Comparison of ENCODE assay signal across 8 cellular contexts in the genomic region with DNA sequence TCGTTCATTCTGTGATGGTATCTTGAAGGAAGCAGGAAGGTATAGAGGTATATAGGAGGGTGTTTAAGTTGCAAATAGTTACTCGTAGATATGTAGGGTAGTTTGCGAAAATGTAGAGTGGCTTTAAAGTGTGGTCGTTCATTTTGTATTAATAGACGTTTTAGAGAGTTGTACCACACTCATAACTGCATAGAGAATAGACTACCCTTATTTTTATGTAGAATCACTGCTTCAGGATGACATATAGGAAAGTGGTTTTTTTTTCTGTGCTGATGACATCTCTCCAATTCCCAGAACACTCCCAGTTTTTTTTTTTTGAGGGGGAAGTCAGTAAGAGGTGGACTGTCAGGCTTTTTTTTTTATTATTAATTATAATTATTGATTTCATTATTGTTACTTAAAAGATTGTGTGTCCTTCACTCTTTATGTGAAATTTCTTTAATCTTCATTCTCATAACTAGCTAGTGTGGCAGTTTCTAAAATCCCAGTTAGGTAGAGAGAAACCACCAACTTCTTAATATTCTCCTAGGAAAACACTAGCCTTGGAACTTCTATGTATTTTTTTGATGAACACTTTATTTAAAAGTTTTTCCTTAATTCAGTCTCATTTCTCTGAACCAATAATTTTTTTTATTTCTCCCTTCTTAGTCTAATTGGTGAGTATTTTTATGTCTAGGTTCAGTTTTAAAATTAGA. TPM values are rescaled to one million over a fixed set of nuclear protein-coding genes. Genes with fewer than 3 reads are reported as not detected.
DNase-seq lines count a peak whose midpoint lies in the region; ATAC-seq and TF ChIP-seq lines count a peak whose summit lies in the region.

No MANE protein-coding gene starts in this region.

- H3K4me1 Mint-ChIP-seq in IgD-negative memory B cell, result peaks cover 63 to 76% (median 67%) of the 10 kb centered on the region in 3 donors
- peaks cover 72 to 82% (median 79%) of the 10 kb centered on the region in 3 donors for H3K4me1 Mint-ChIP-seq in naive B cell

- H3K9ac ChIP-seq in colonic mucosa (ENCODE audit: low read depth in 2 of 2, low read length in 2 of 2), result peak overlapping the region in 1 of 2 donors; percentile 85

- intact Hi-C loops in colonic mucosa (cut with DNase I), result loop anchor here (10.0 kb wide), 1 partner anchor 137 kb away; a partner anchor contains a TSS

- H3K36me3 Mint-ChIP-seq in IgD-negative memory B cell, result peaks cover 3% of the 10 kb centered on the region
- H3K36me3 Mint-ChIP-seq in naive B cell, result peaks cover 5 to 8% of the 10 kb centered on the region in 2 donors

- H3K9me3 ChIP-seq in colonic mucosa, result no peaks in the 10 kb centered on the region

- no peaks in the 10 kb centered on the region for H3K27me3 ChIP-seq in colonic mucosa

- H3K27ac Mint-ChIP-seq in IgD-negative memory B cell, result peak overlapping the region; percentile 93 to 99 (median 99)
- peak overlapping the region; percentile 94 to 100 (median 99) for H3K27ac Mint-ChIP-seq in naive B cell

- H3K36me3 ChIP-seq in colonic mucosa, result no peaks in the 10 kb centered on the region

- H3K4me3 Mint-ChIP-seq in IgD-negative memory B cell (peak overlapping the region; percentile 94 to 100 (median 99)), naive B cell (peak overlapping the region; percentile 93 to 100 (median 98))

- TF ChIP-seq CTCF in AG09309 (IDR thresholded peaks at IDR 0.05; ENCODE audit: control insufficient read depth, insufficient read depth, low read depth, low read length, missing control alignments) (no peak), colonic mucosa (IDR thresholded peaks at IDR 0.05) (no peak)

- no peak for ATAC-seq in naive B cell (ENCODE audit: low read depth in 2 of 2)

- peak overlapping the region; percentile 100 for H3K27ac ChIP-seq in colonic mucosa

- peaks cover 28% of the 10 kb centered on the region for H3K4me1 ChIP-seq in colonic mucosa

- H3K4me3 ChIP-seq in AG09309 (ENCODE audit: control insufficient read depth, low read depth, low read length), result peak overlapping the region; percentile 73
- H3K4me3 ChIP-seq in colonic mucosa, result peak overlapping the region; percentile 96

- H3K27me3 Mint-ChIP-seq in IgD-negative memory B cell (peaks cover under 1% of the 10 kb centered on the region), naive B cell (no peaks in the 10 kb centered on the region)

- no peaks in the 10 kb centered on the region for H3K9me3 Mint-ChIP-seq in IgD-negative memory B cell
- H3K9me3 Mint-ChIP-seq in naive B cell, result no peaks in the 10 kb centered on the region

- DNase-seq in AG09309 (ENCODE audit: low read depth) (no peak), colonic mucosa (no peak), naive B cell (no peak), pons (ENCODE audit: low spot score) (no peak), GM19238 (ENCODE audit: insufficient read length, low spot score) (no peak), LoVo (ENCODE audit: low spot score) (no peak)
- no peak for DNase-seq in stimulated activated CD4-positive, alpha-beta T cell treated with anti-CD3 and anti-CD28 coated beads, Interleukin-15, amount 100 ng/mL, for 24 hours

RNA-seq across cellular contexts. Expression of a gene that starts 1.5 kb away (rescaled TPM):
- polyA plus RNA-seq in IgD-negative memory B cell (432 TPM), naive B cell (ENCODE audit: low read depth in 6 of 6) (100 to 1,000 TPM; 434 to 548 (median 492) TPM)
- total RNA-seq in colonic mucosa, result 100 to 1,000 TPM; 317 to 342 TPM
